Comparison of ENCODE assay signal across 20 cellular contexts in the genomic region with DNA sequence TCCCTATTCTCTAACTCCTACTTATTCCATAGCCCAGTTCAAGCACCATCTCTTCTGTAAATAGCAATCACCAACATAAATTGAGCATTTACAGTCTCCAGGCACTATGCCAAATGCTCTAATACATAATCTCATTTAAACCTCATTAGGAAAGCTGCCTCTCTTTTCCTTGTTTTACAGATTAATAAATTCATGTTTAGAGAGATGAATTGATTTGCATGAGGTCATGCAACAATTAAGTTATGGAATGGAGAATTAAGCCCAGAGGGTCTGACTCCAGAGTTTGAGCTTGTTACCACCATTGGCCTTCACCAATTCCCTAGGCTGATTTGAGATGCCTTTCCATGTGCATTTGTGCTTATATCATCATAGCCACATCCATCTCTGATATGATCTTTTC. TPM values are rescaled to one million over a fixed set of nuclear protein-coding genes. Genes with fewer than 3 reads are reported as not detected.
A peak's percentile ranks its signal among the peaks of the same experiment; 100 is the strongest.
DNase-seq lines count a peak whose midpoint lies in the region; ATAC-seq, FAIRE-seq and TF ChIP-seq lines count a peak whose summit lies in the region.
"Had no signal": no experiment of that assay in that cellular context is flagged by ENCODE, and none has a peak within 500 bp of the region (broad histone marks: within the 10 kb centered on the region; RNA-seq: fewer than 3 reads in every experiment).

No MANE protein-coding gene starts in this region.

- H3K9me3 ChIP-seq in HepG2 (ENCODE audit: low read length) = no peaks in the 10 kb centered on the region
- no peaks in the 10 kb centered on the region for H3K9me3 ChIP-seq in right lobe of liver
- H3K9me3 ChIP-seq: BLaER1 had no signal

- TF ChIP-seq CTCF in HepG2 (CRISPR knock-in tag; IDR thresholded peaks at IDR 0.05) (no peak), right lobe of liver (IDR thresholded peaks at IDR 0.05) (no peak)

- no peaks in the 10 kb centered on the region for H3K79me2 ChIP-seq in HepG2 (ENCODE audit: insufficient read depth, low read length)

- no peak overlapping the region for H3K9ac ChIP-seq in HepG2 (ENCODE audit: insufficient read depth, low read depth, low read length)
- H3K9ac ChIP-seq: BLaER1 had no signal

- no TSS peak for BruUV-seq in HepG2 (replicated peaks; lab: Mats Ljungman, UMichigan)

- TF ChIP-seq EP300 in HepG2 (IDR thresholded peaks at IDR 0.05; ENCODE audit: low read depth in 2 of 2, low read length in 2 of 2) (no peak), HepG2 (CRISPR knock-in tag; IDR thresholded peaks at IDR 0.05; ENCODE audit: borderline replicate concordance) (no peak)

- in situ Hi-C loops in HepG2 (cut with HindIII; ENCODE audit: extremely low pct_ligation_motif_present, low pct_unique_long_range_greater_than_20kb) = no loop called here

- TF ChIP-seq POLR2A in HepG2 (IDR thresholded peaks at IDR 0.05; ENCODE audit: insufficient read depth in 1 of 2, low read depth in 2 of 2, low read length in 2 of 2) (no peak), right lobe of liver (IDR thresholded peaks at IDR 0.05) (no peak)

- CTCF ChIA-PET in HepG2 (lab: Yijun Ruan, JAX; ENCODE audit: low intra/inter-chr PET ratio, low total read pairs) = no interaction called here

- intact Hi-C loops in HepG2 (cut with micrococcal nuclease; ENCODE audit: unreplicated experiment) (no loop called here), right lobe of liver (cut with DNase I) (no loop called here), left colon (cut with DNase I, micrococcal nuclease) (no loop called here)

- FAIRE-seq in HepG2 (lab: Jason Lieb, UNC) (no peak), urothelium cell line (lab: Jason Lieb, UNC) (no peak)
- FAIRE-seq: A204.1, GM12878, H1 had no signal

- POLR2A ChIA-PET in HepG2 (lab: Yijun Ruan, JAX) = no interaction called here

- no peak overlapping the region for H3K4me3 ChIP-seq in HepG2 (replicated peaks in 1 of 3; ENCODE audit: insufficient read depth in 1 of 3, low read depth in 2 of 3, low read length in 3 of 3)
- H3K4me3 ChIP-seq in right lobe of liver = no peak overlapping the region
- H3K4me3 ChIP-seq: BLaER1, GM12878 had no signal

- H3K4me1 ChIP-seq in HepG2 (ENCODE audit: insufficient read depth, low read length) (no peaks in the 10 kb centered on the region), right lobe of liver (no peaks in the 10 kb centered on the region)
- H3K4me1 ChIP-seq: BLaER1 had no signal

- no peak overlapping the region for H2AFZ ChIP-seq in HepG2 (ENCODE audit: low read length)

- H3K27ac ChIP-seq in HepG2 (ENCODE audit: extremely low read length, insufficient read depth, low read length) (no peak overlapping the region), right lobe of liver (no peak overlapping the region)
- H3K27ac ChIP-seq: BLaER1 had no signal

- H3K4me2 ChIP-seq in HepG2 (ENCODE audit: low read depth, low read length) = no peak overlapping the region
- H3K4me2 ChIP-seq: BLaER1 had no signal

- TF ChIP-seq RAD21 in HepG2 (CRISPR knock-in tag; IDR thresholded peaks at IDR 0.05) = no peak

- H3K27me3 ChIP-seq in HepG2 (ENCODE audit: control insufficient read depth in 1 of 2, insufficient read depth in 2 of 2, low read length in 2 of 2) = no peaks in the 10 kb centered on the region
- no peaks in the 10 kb centered on the region for H3K27me3 ChIP-seq in right lobe of liver
- H3K27me3 ChIP-seq: BLaER1 had no signal

- no peak for DNase-seq in HepG2 (ENCODE audit: low spot score)
- DNase-seq in right lobe of liver = no peak
- DNase-seq in NCI-H1048 (lab: John Stamatoyannopoulos, UW) = peak; percentile 64
- peak; percentile 62 for DNase-seq in NCI-H82 (lab: John Stamatoyannopoulos, UW)
- DNase-seq in left colon = no peak
- no peak for DNase-seq in COLO829 (ENCODE audit: low spot score)
- no peak for DNase-seq in urothelium cell line (ENCODE audit: low spot score)
- DNase-seq: AML-193; CD4-positive, alpha-beta memory T cell; DMS 273 treated with DMSO at 0.1 percent for 48 hours; DMS53; DND-41; EL; H9; KG1 had no signal

- no peaks in the 10 kb centered on the region for H3K36me3 ChIP-seq in HepG2 (replicated peaks in 1 of 2; ENCODE audit: control insufficient read depth in 1 of 2, insufficient read depth in 2 of 2, low read length in 2 of 2)
- no peaks in the 10 kb centered on the region for H3K36me3 ChIP-seq in right lobe of liver
- H3K36me3 ChIP-seq: BLaER1 had no signal

- ATAC-seq in HepG2 (no peak), right lobe of liver (no peak), left colon (peak; percentile 40), HG02571 (IDR thresholded peaks at IDR 0.05; ENCODE audit: unreplicated experiment) (no peak)
- ATAC-seq: GM12878 had no signal

- H4K20me1 ChIP-seq in HepG2 (ENCODE audit: insufficient read depth, low read length) = no peaks in the 10 kb centered on the region
- H4K20me1 ChIP-seq: BLaER1 had no signal

TF ChIP-seq in HepG2, 621 proteins besides CTCF, POLR2A, EP300 and RAD21:
- TF ChIP-seq, protein P1, sequence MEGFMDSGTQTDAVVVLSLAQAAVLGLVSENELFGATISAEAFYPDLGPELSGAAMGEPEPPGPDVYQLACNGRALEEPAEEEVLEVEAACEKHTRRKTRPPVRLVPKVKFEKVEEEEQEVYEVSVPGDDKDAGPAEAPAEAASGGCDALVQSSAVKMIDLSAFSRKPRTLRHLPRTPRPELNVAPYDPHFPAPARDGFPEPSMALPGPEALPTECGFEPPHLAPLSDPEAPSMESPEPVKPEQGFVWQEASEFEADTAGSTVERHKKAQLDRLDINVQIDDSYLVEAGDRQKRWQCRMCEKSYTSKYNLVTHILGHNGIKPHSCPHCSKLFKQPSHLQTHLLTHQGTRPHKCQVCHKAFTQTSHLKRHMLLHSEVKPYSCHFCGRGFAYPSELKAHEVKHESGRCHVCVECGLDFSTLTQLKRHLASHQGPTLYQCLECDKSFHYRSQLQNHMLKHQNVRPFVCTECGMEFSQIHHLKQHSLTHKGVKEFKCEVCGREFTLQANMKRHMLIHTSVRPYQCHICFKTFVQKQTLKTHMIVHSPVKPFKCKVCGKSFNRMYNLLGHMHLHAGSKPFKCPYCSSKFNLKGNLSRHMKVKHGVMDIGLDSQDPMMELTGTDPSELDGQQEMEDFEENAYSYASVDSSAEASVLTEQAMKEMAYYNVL (CRISPR knock-in tag; IDR thresholded peaks at IDR 0.05; ENCODE audit: borderline replicate concordance) = no peak
- TF ChIP-seq ZNF781 (CRISPR knock-in tag; IDR thresholded peaks at IDR 0.05; ENCODE audit: borderline replicate concordance, not compliant biosample characterization) = no peak
- TF ChIP-seq JUN (CRISPR knock-in tag; IDR thresholded peaks at IDR 0.05) = no peak
- no peak for TF ChIP-seq HMGA1 (CRISPR knock-in tag; conservative IDR thresholded peaks at IDR 0.05)
- TF ChIP-seq, protein P2, sequence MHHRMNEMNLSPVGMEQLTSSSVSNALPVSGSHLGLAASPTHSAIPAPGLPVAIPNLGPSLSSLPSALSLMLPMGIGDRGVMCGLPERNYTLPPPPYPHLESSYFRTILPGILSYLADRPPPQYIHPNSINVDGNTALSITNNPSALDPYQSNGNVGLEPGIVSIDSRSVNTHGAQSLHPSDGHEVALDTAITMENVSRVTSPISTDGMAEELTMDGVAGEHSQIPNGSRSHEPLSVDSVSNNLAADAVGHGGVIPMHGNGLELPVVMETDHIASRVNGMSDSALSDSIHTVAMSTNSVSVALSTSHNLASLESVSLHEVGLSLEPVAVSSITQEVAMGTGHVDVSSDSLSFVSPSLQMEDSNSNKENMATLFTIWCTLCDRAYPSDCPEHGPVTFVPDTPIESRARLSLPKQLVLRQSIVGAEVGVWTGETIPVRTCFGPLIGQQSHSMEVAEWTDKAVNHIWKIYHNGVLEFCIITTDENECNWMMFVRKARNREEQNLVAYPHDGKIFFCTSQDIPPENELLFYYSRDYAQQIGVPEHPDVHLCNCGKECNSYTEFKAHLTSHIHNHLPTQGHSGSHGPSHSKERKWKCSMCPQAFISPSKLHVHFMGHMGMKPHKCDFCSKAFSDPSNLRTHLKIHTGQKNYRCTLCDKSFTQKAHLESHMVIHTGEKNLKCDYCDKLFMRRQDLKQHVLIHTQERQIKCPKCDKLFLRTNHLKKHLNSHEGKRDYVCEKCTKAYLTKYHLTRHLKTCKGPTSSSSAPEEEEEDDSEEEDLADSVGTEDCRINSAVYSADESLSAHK (CRISPR knock-in tag; IDR thresholded peaks at IDR 0.05; ENCODE audit: borderline replicate concordance) = no peak
- TF ChIP-seq ATF7 (IDR thresholded peaks at IDR 0.05) = 0 out of 2 replicates have a peak, but pooled peaks have one; percentile 8
- TF ChIP-seq ATF7 (CRISPR knock-in tag; IDR thresholded peaks at IDR 0.05) = no peak
- no peak for TF ChIP-seq ZNF747 (CRISPR knock-in tag; IDR thresholded peaks at IDR 0.05; ENCODE audit: borderline replicate concordance)

RNA-seq across cellular contexts. Expression of a gene that starts 23.4 kb away (rescaled TPM):
- total RNA-seq in HepG2 (2016; rRNA removed; fragmentation: Illumina TruSeq; extraction: Trizol) = 2.7 and 3.0 TPM in 2 replicates
- 3.7 and 4.9 TPM in 2 replicates for total RNA-seq in HepG2 (2016; cell fraction: cytosol; rRNA removed; fragmentation: Illumina TruSeq; extraction: Trizol; ENCODE audit: low read depth)
- 2.4 and 3.2 TPM in 2 replicates for total RNA-seq in HepG2 (2016; cell fraction: insoluble cytoplasmic fraction; rRNA removed; fragmentation: Illumina TruSeq; extraction: Trizol)
- 2.9 and 3.2 TPM in 2 replicates for total RNA-seq in HepG2 (2016; cell fraction: membrane; rRNA removed; fragmentation: Illumina TruSeq; extraction: Trizol)
- 7.2 and 7.3 TPM in 2 replicates for total RNA-seq in HepG2 (2016; cell fraction: nucleus; rRNA removed; fragmentation: Illumina TruSeq; extraction: Trizol)
- polyA plus RNA-seq in HepG2 (2011; rRNA removed) = 4.7 and 5.3 TPM in 2 replicates
- 3.9 and 4.3 TPM in 2 replicates for polyA plus RNA-seq in HepG2 (2011; cell fraction: cytosol; rRNA removed)
- polyA plus RNA-seq in HepG2 (2011; cell fraction: nucleus; rRNA removed) = 12.9 and 16.8 TPM in 2 replicates
- 4.7 and 5.2 TPM in 2 replicates for polyA plus RNA-seq in HepG2 (2012)
- polyA plus RNA-seq in HepG2 (2016; cell fraction: cytosol; fragmentation: Illumina TruSeq; extraction: Trizol; ENCODE audit: low read depth) = 0.20 and 0.32 TPM in 2 replicates
- polyA plus RNA-seq in HepG2 (2016; cell fraction: insoluble cytoplasmic fraction; fragmentation: Illumina TruSeq; extraction: Trizol; ENCODE audit: low read depth) = 1.9 and 2.4 TPM in 2 replicates
- polyA plus RNA-seq in HepG2 (2016; cell fraction: membrane; fragmentation: Illumina TruSeq; extraction: Trizol; ENCODE audit: low read depth) = 0.43 and 0.62 TPM in 2 replicates
- polyA plus RNA-seq in HepG2 (2016; cell fraction: nucleus; fragmentation: Illumina TruSeq; extraction: Trizol; ENCODE audit: insufficient read depth, low read depth) = 6.5 and 6.8 TPM in 2 replicates
- 42.7 and 89.6 TPM in 2 replicates for polyA minus RNA-seq in HepG2 (2011; rRNA and poly(A)+ RNA removed; ENCODE audit: low replicate concordance)
- polyA minus RNA-seq in HepG2 (2011; cell fraction: cytosol; rRNA and poly(A)+ RNA removed) = 8.6 and 15.4 TPM in 2 replicates
- 59.9 and 64.2 TPM in 2 replicates for polyA minus RNA-seq in HepG2 (2011; cell fraction: nucleus; rRNA and poly(A)+ RNA removed)
- 1 to 10 TPM; 1.4 to 2.5 (median 1.8) TPM for total RNA-seq in right lobe of liver
- 10 to 100 TPM in 1 of 2 donors, 1 to 10 TPM in 1; 8.4 to 10.6 TPM for total RNA-seq in left colon

Comparison
In these comparisons a context has a peak if more than half of its experiments do, and no peak if none do; other contexts are left out.
1. DNase-seq: peak in NCI-H1048 (single experiment) and NCI-H82 (single experiment); none in HepG2 (single experiment), right lobe of liver (0 of 3), left colon (0 of 2), COLO829 (single experiment) and urothelium cell line (single experiment).